26 cellular contexts compared by ENCODE assay signal in the genomic region with DNA sequence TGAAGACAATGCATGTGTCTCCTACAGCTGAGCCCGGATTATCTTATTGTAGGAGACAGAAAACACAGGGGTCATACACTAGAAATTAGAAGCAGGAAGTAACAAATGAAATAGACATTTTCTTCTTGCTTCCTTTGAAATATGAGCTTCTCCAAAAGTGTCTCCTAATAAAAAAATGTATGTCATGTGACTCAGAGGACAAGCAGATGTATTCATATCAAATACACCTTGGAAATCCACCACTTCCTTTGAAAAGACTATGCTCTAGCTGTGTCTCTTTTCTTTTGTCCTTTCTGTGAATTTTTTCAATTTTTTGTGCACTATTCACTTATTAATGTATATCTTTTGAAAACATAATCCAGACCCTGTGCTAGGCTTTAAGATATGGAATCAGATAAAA.
"Had no signal": no experiment of that assay in that cellular context is flagged by ENCODE, and none has a peak within 500 bp of the region (broad histone marks: within the 10 kb centered on the region; RNA-seq: fewer than 3 reads in every experiment).

No MANE protein-coding gene starts in this region.

- H3K4me1 ChIP-seq: breast epithelium, heart left ventricle, left lung, lower lobe of right lung, right atrium auricular region, stomach, thyroid gland, upper lobe of left lung, vagina had no signal

- ATAC-seq: activated T-cell treated with anti-CD3 and anti-CD28 coated beads, Interleukin-2, amount 50 U/mL, for 4 hours; activated T-helper 17 cell treated with anti-CD3 and anti-CD28 coated beads, Interleukin-2, amount 50 U/mL, for 72 hours; heart left ventricle; left lung; lower lobe of right lung; natural killer cell treated with Interleukin-12 subunit alpha and Interleukin-12 subunit beta and Interleukin-15 and Interleukin-18, amount 100 ng/mL, for 72 hours; stimulated activated memory B cell treated with anti-CD40 and anti-IgM and Interleukin-4, amounts not matched to agents 10 μg/mL and 1 μg/mL and 100 μg/mL, for 72 hours had no signal

- DNase-seq: activated CD4-positive, alpha-beta memory T cell treated with anti-CD3 and anti-CD28 coated beads, Interleukin-2, amount 10 ng/mL, durations not matched to agents 7 days and 5 days; activated CD4-positive, alpha-beta T cell treated with anti-CD3 and anti-CD28 coated beads for 1 hour; activated CD4-positive, alpha-beta T cell treated with anti-CD3 and anti-CD28 coated beads, Interleukin-2, amount 10 ng/mL, durations not matched to agents 7 days and 5 days; activated gamma-delta T cell treated with Interleukin-2 at 50 U/mL for 16 hours; activated naive CD4-positive, alpha-beta T cell treated with anti-CD3 and anti-CD28 coated beads, Interleukin-2, amount 50 U/mL, for 16 hours; activated T-cell treated with anti-CD3 and anti-CD28 coated beads, Interleukin-2, amount 50 U/mL, for 4 hours; amniotic stem cell; central memory CD4-positive, alpha-beta T cell; heart left ventricle; left lung; lower lobe of right lung; mesenchymal stem cell; stimulated activated CD4-positive, alpha-beta T cell treated with anti-CD3 and anti-CD28 coated beads, Interleukin-1b, Interleukin-23, amount 100 ng/mL, for 48 hours; stimulated activated CD4-positive, alpha-beta T cell treated with anti-CD3 and anti-CD28 coated beads, Interleukin-4, amount 100 ng/mL, for 4 hours; stimulated activated CD8-positive, alpha-beta memory T cell treated with anti-CD3 and anti-CD28 coated beads, Interleukin-4, amount 100 ng/mL, for 48 hours; stomach; T1000; thyroid gland; upper lobe of left lung had no signal

- H3K27me3 ChIP-seq: breast epithelium, heart left ventricle, left lung, right atrium auricular region, stomach, thyroid gland, upper lobe of left lung, vagina had no signal

- H3K36me3 ChIP-seq: breast epithelium, heart left ventricle, left lung, lower lobe of right lung, right atrium auricular region, stomach, thyroid gland, upper lobe of left lung, vagina had no signal

- H3K9me3 ChIP-seq: breast epithelium, heart left ventricle, lower lobe of right lung, right atrium auricular region, stomach, thyroid gland, upper lobe of left lung, vagina had no signal

- H3K27ac ChIP-seq: breast epithelium, heart left ventricle, left lung, lower lobe of right lung, right atrium auricular region, stomach, thyroid gland, upper lobe of left lung, vagina had no signal

- H3K4me3 ChIP-seq: breast epithelium, heart left ventricle, left lung, lower lobe of right lung, right atrium auricular region, smooth muscle cell, stomach, thyroid gland, upper lobe of left lung, vagina had no signal

- H3K4me2 ChIP-seq: smooth muscle cell had no signal
